2 cellular contexts compared by ENCODE assay signal in genomic region chr15:81372571-81372970, GRCh38.
TF ChIP-seq lines count a peak whose summit lies in the region.

No MANE protein-coding gene starts in this region.

TF ChIP-seq in SK-N-SH treated with all-trans-retinoic acid at 6 μM for 48 hours, 23 proteins besides CTCF, POLR2A, EP300 and RAD21:
- no peak; the same call in 1 of the 2 replicates for TF ChIP-seq GLIS3 (CRISPR knock-in tag; IDR thresholded peaks at IDR 0.05)
- 0 out of 2 replicates have a peak, but pooled peaks have one; percentile 33 for TF ChIP-seq ZFP3 (CRISPR knock-in tag; IDR thresholded peaks at IDR 0.05)
- peak; percentile 48; the same call in 1 of the 2 replicates for TF ChIP-seq CREB5 (CRISPR knock-in tag; IDR thresholded peaks at IDR 0.05; ENCODE audit: low read depth)
- TF ChIP-seq ISL1 (CRISPR knock-in tag; IDR thresholded peaks at IDR 0.05) = peak; percentile 81

TF ChIP-seq in SK-N-SH, 30 proteins besides CTCF, POLR2A, EP300 and RAD21:
- TF ChIP-seq ELF1 (IDR thresholded peaks at IDR 0.05) = no peak
- TF ChIP-seq TAF1 (IDR thresholded peaks at IDR 0.05; ENCODE audit: borderline replicate concordance, low read depth, low read length) = no peak
- no peak for TF ChIP-seq FOXJ3 (CRISPR knock-in tag; IDR thresholded peaks at IDR 0.05)
